Comparison of ENCODE assay signal across 1 cellular context in genomic region chr1:38817958-38818705, GRCh38.
TF ChIP-seq lines count a peak whose summit lies in the region.

No MANE protein-coding gene starts in this region.

TF ChIP-seq in HepG2, 621 proteins besides CTCF, POLR2A, EP300 and RAD21 (continued from another document):
- no peak for TF ChIP-seq SNAPC4 (CRISPR knock-in tag; IDR thresholded peaks at IDR 0.05)
- no peak for TF ChIP-seq NFE2 (CRISPR knock-in tag; IDR thresholded peaks at IDR 0.05)
- TF ChIP-seq SKI (IDR thresholded peaks at IDR 0.05; ENCODE audit: partially characterized antibody): no peak
- 0 out of 2 replicates have a peak, but pooled peaks have one; percentile 14 for TF ChIP-seq ATF3 (CRISPR knock-in tag; IDR thresholded peaks at IDR 0.05)
- TF ChIP-seq FOXM1 (CRISPR knock-in tag; IDR thresholded peaks at IDR 0.05): no peak
- peak; percentile 26; the same call in 1 of the 2 replicates for TF ChIP-seq ZNF687 (CRISPR knock-in tag; IDR thresholded peaks at IDR 0.05)
- TF ChIP-seq MAZ (IDR thresholded peaks at IDR 0.05; ENCODE audit: borderline replicate concordance, low read depth, low read length): 0 out of 2 replicates have a peak, but pooled peaks have one; percentile 8
- TF ChIP-seq MAZ (CRISPR knock-in tag; IDR thresholded peaks at IDR 0.05; ENCODE audit: low read depth): no peak
- TF ChIP-seq SATB2 (CRISPR knock-in tag; IDR thresholded peaks at IDR 0.05): no peak
- TF ChIP-seq CEBPB (IDR thresholded peaks at IDR 0.05; ENCODE audit: borderline replicate concordance, low read depth, low read length): no peak
- no peak for TF ChIP-seq ZSCAN30 (CRISPR knock-in tag; IDR thresholded peaks at IDR 0.05)
- TF ChIP-seq ZNF777 (CRISPR knock-in tag; IDR thresholded peaks at IDR 0.05): peak; percentile 86
- no peak for TF ChIP-seq ZBTB3 (CRISPR knock-in tag; IDR thresholded peaks at IDR 0.05; ENCODE audit: borderline replicate concordance, low read depth)
- TF ChIP-seq EEA1 (CRISPR knock-in tag; IDR thresholded peaks at IDR 0.05; ENCODE audit: borderline replicate concordance): no peak
- peak; percentile 33; the same call in 1 of the 2 replicates for TF ChIP-seq ZSCAN21 (CRISPR knock-in tag; IDR thresholded peaks at IDR 0.05; ENCODE audit: borderline replicate concordance)
- peak in 1 of 2 experiments; percentile 42; a peak in 1 of 4 replicates for TF ChIP-seq HMGXB4 (CRISPR knock-in tag; IDR thresholded peaks at IDR 0.05; ENCODE audit: borderline replicate concordance in 1 of 2, low read depth in 1 of 2)
- no peak for TF ChIP-seq SP2 (CRISPR knock-in tag; IDR thresholded peaks at IDR 0.05)
- TF ChIP-seq MYNN (CRISPR knock-in tag; IDR thresholded peaks at IDR 0.05; ENCODE audit: low read depth): no peak
- TF ChIP-seq ZNF800 (CRISPR knock-in tag; IDR thresholded peaks at IDR 0.05): no peak
- no peak for TF ChIP-seq ZSCAN9 (CRISPR knock-in tag; IDR thresholded peaks at IDR 0.05; ENCODE audit: borderline replicate concordance)
- TF ChIP-seq TBX3 (IDR thresholded peaks at IDR 0.05; ENCODE audit: borderline replicate concordance): no peak
- no peak for TF ChIP-seq PATZ1 (CRISPR knock-in tag; IDR thresholded peaks at IDR 0.05)
- TF ChIP-seq SOX6 (IDR thresholded peaks at IDR 0.05): no peak
- no peak for TF ChIP-seq SOX6 (CRISPR knock-in tag; IDR thresholded peaks at IDR 0.05)
- TF ChIP-seq RBM39 (IDR thresholded peaks at IDR 0.05; ENCODE audit: low read depth, low read length, poor library complexity, severe bottlenecking): peak; percentile 51
- TF ChIP-seq ATF6 (CRISPR knock-in tag; conservative IDR thresholded peaks at IDR 0.05): no peak
- TF ChIP-seq NFKBIZ (CRISPR knock-in tag; IDR thresholded peaks at IDR 0.05): no peak
- TF ChIP-seq ZNF136 (CRISPR knock-in tag; IDR thresholded peaks at IDR 0.05; ENCODE audit: low read depth): no peak
- TF ChIP-seq ZNF3 (CRISPR knock-in tag; IDR thresholded peaks at IDR 0.05): no peak
TF ChIP-seq in HepG2: peak in this region for 9.
